In the genomic region with DNA sequence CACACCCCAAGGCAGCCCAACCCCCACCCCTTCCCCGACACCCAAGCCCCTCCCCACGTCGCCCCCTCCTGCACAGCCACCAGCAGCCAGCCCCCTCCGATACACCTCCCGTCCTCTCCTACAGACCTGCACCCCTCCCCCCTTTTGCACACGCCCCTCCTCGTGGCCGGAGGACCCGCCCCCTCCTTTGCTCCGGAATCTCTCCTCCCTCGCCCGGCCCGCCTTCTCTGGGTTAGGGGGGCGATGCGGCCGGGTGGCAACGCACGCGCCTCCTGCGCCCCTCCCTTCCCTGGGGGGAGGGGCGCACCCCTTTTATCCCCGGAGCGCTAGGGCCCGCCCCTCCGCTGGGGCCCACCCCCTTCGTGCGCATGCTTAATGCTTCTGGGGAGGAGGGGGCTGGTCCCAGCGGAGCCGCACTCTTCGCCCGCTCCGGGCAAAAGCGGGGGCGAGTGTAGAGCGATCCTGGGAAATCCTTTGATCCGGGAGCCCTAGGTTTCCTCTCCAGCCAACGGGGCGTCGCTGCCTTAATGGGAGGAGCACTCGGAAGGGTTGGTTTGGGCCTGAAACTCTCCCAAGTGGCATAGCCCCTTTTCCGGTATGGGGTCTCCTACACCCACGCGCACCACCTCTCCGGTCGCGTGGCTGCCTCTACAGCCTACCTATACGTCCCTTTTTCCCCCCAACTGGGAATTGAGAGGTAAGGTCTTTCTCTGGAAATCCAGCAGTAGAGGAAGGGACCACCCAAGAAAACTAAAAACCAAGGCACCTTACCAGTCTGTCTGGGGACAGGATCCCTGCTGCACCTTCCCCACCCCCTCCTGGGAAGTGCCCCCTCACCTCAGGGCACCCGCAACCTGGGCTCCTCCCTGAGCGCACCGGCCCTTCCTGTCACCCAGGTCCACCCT, we compare ENCODE assay signal across 8 cellular contexts. TPM values are rescaled to one million over a fixed set of nuclear protein-coding genes. Genes with fewer than 3 reads are reported as not detected.
A peak's percentile ranks its signal among the peaks of the same experiment; 100 is the strongest.
DNase-seq lines count a peak whose midpoint lies in the region; ATAC-seq, FAIRE-seq and TF ChIP-seq lines count a peak whose summit lies in the region.

No MANE protein-coding gene starts in this region.

- 0% methylated on average over 20 to 26 of the region's 50 CpGs for WGBS in mesodermal cell (ENCODE audit: insufficient coverage in 2 of 2), 2 experiments

- H3K9me1 ChIP-seq in endothelial cell of umbilical vein (replicated peaks; ENCODE audit: control insufficient read depth, extremely low read depth, insufficient read depth, low read length) = no peaks in the 10 kb centered on the region

- H3K79me2 ChIP-seq in endothelial cell of umbilical vein (ENCODE audit: control insufficient read depth, insufficient read depth, low read length) = peaks cover 15% of the 10 kb centered on the region

- no peak overlapping the region for H2AFZ ChIP-seq in endothelial cell of umbilical vein (ENCODE audit: low read depth, low read length)

- peak overlapping the region; percentile 75 for H3K9ac ChIP-seq in HUES6 (ENCODE audit: low read length)
- peak overlapping the region; percentile 98 for H3K9ac ChIP-seq in NT2/D1 (ENCODE audit: insufficient read length, low read depth)
- peak overlapping the region; percentile 64 for H3K9ac ChIP-seq in endothelial cell of umbilical vein (replicated peaks; ENCODE audit: extremely low read depth, insufficient read depth, low read length)

- peak; percentile 39 for TF ChIP-seq POLR2A in endothelial cell of umbilical vein (IDR thresholded peaks at IDR 0.05; ENCODE audit: low read depth, low read length)

- H3K9me3 ChIP-seq in HUES6 (ENCODE audit: control insufficient read depth, insufficient read depth, low read depth, low read length) (no peaks in the 10 kb centered on the region), NT2/D1 (ENCODE audit: insufficient read depth, low read length) (no peaks in the 10 kb centered on the region), endothelial cell of umbilical vein (replicated peaks; ENCODE audit: control insufficient read depth, insufficient read depth, low read length) (no peaks in the 10 kb centered on the region), mesodermal cell (ENCODE audit: control insufficient read depth, low read length) (no peaks in the 10 kb centered on the region)

- no peak for ATAC-seq in GM21515 (IDR thresholded peaks at IDR 0.05; ENCODE audit: unreplicated experiment)

- POLR2A ChIA-PET in endothelial cell of umbilical vein (lab: Charles Lee) = interaction anchor here (1.0 kb wide), 1 partner anchor 29 kb away, joined by 4 read pairs; no protein-coding TSS in a partner anchor

- CTCF ChIA-PET in endothelial cell of umbilical vein (lab: Charles Lee) = interaction anchor here (3.7 kb wide), 1 partner anchor 28 kb away, joined by 42 read pairs; a partner anchor contains a TSS

- peak overlapping the region; percentile 84 for H3K4me2 ChIP-seq in endothelial cell of umbilical vein (ENCODE audit: insufficient read depth, low read length)

- intact Hi-C loops in endothelial cell of umbilical vein (cut with micrococcal nuclease) = loop anchor here (1.0 kb wide), 2 partner anchors 20 to 37 kb away; a partner anchor contains a TSS

- H3K4me3 ChIP-seq in HUES6 (ENCODE audit: low read depth, low read length) (peak overlapping the region; percentile 93), NT2/D1 (ENCODE audit: insufficient read length, low read depth) (peak overlapping the region; percentile 90), endothelial cell of umbilical vein (replicated peaks in 1 of 3; ENCODE audit: insufficient read depth in 1 of 3, low read depth in 1 of 3, low read length in 3 of 3) (peak overlapping the region; percentile 54 to 73 (median 69)), mesodermal cell (ENCODE audit: extremely low read depth, insufficient read depth, low read length, poor library complexity, severe bottlenecking) (peak overlapping the region; percentile 84)

- FAIRE-seq in endothelial cell of umbilical vein (lab: Jason Lieb, UNC) = peak; percentile 81

- dilution Hi-C loops in endothelial cell of umbilical vein (cut with MboI; ENCODE audit: extremely low pct_ligation_motif_present, low sequenced_read_pairs) = no loop called here

- BruUV-seq in endothelial cell of umbilical vein (replicated peaks; lab: Mats Ljungman, UMichigan) = TSS peak; percentile 43

- no peak for TF ChIP-seq CTCF in endothelial cell of umbilical vein (IDR thresholded peaks at IDR 0.05; ENCODE audit: extremely low read depth in 1 of 2, insufficient read depth in 1 of 2, low read depth in 1 of 2, low read length in 2 of 2)

- H3K36me3 ChIP-seq in HUES6 (ENCODE audit: control insufficient read depth, insufficient read depth, low read length) = peaks cover 6% of the 10 kb centered on the region
- peaks cover 27% of the 10 kb centered on the region for H3K36me3 ChIP-seq in NT2/D1 (ENCODE audit: insufficient read depth, insufficient read length, low read length)
- H3K36me3 ChIP-seq in endothelial cell of umbilical vein (ENCODE audit: control insufficient read depth in 2 of 2, extremely low read depth in 1 of 2, insufficient read depth in 2 of 2, low read length in 2 of 2) = no peaks in the 10 kb centered on the region
- H3K36me3 ChIP-seq in mesodermal cell (ENCODE audit: control insufficient read depth, insufficient read depth, low read length) = peaks cover 22% of the 10 kb centered on the region

- peak; percentile 80 for DNase-seq in DMS53 treated with DMSO at 0.1 percent for 48 hours (lab: John Stamatoyannopoulos, UW; ENCODE audit: unreplicated experiment)
- peak; percentile 94 for DNase-seq in NT2/D1 (ENCODE audit: low read depth, low spot score)
- peak; percentile 58 for DNase-seq in activated T-cell treated with anti-CD3 and anti-CD28 coated beads for 4 hours
- peak; percentile 92 for DNase-seq in endothelial cell of umbilical vein (ENCODE audit: low read depth, low spot score)
- DNase-seq in stimulated activated CD8-positive, alpha-beta memory T cell treated with anti-CD3 and anti-CD28 coated beads, Interleukin-2, amount 100 ng/mL, for 1 hour (ENCODE audit: low read depth in 2 of 2) = peak; percentile 44 to 66

- H3K4me1 ChIP-seq in HUES6 (ENCODE audit: control insufficient read depth, insufficient read depth, low read length) = peaks cover 36% of the 10 kb centered on the region
- peaks cover 24% of the 10 kb centered on the region for H3K4me1 ChIP-seq in NT2/D1 (ENCODE audit: insufficient read depth, insufficient read length)
- H3K4me1 ChIP-seq in endothelial cell of umbilical vein (ENCODE audit: control insufficient read depth, extremely low read depth, insufficient read depth, low read length) = peaks cover 25% of the 10 kb centered on the region
- H3K4me1 ChIP-seq in mesodermal cell (ENCODE audit: control insufficient read depth, insufficient read depth, low read length, poor library complexity, severe bottlenecking) = peaks cover 15% of the 10 kb centered on the region

- no peak overlapping the region for H3K27ac ChIP-seq in HUES6 (ENCODE audit: low read depth, low read length)
- no peak overlapping the region for H3K27ac ChIP-seq in endothelial cell of umbilical vein (ENCODE audit: insufficient read depth, low read depth, low read length)
- H3K27ac ChIP-seq in mesodermal cell (ENCODE audit: low read depth, low read length, severe bottlenecking) = peak overlapping the region; percentile 25

- H3K27me3 ChIP-seq in HUES6 (ENCODE audit: control insufficient read depth, insufficient read depth, low read length) (no peaks in the 10 kb centered on the region), NT2/D1 (ENCODE audit: insufficient read depth, insufficient read length) (no peaks in the 10 kb centered on the region), endothelial cell of umbilical vein (ENCODE audit: control insufficient read depth in 2 of 2, insufficient read depth in 2 of 2, low read length in 2 of 2) (no peaks in the 10 kb centered on the region)

- H4K20me1 ChIP-seq in endothelial cell of umbilical vein (replicated peaks; ENCODE audit: control insufficient read depth, extremely low read depth, insufficient read depth, low read length) = no peaks in the 10 kb centered on the region

RNA-seq across cellular contexts. Expression of a gene that starts 1.9 kb away (rescaled TPM):
- 32.2 and 37.7 TPM in 2 replicates for total RNA-seq in endothelial cell of umbilical vein
- 5.7 and 6.2 TPM in 2 replicates for polyA plus RNA-seq in endothelial cell of umbilical vein
- 5.4 and 6.7 TPM in 2 replicates for polyA plus RNA-seq in endothelial cell of umbilical vein (2011; cell fraction: cytosol; rRNA removed)
- 8.9 and 9.2 TPM in 2 replicates for polyA plus RNA-seq in endothelial cell of umbilical vein (2011; cell fraction: nucleus; rRNA removed)
- polyA plus RNA-seq in endothelial cell of umbilical vein (2012) = 16.2 and 21.0 TPM in 2 replicates
- polyA minus RNA-seq in endothelial cell of umbilical vein = 2.9 and 5.5 TPM in 2 replicates
- 3.1 TPM for polyA minus RNA-seq in endothelial cell of umbilical vein (2011; cell fraction: cytosol; rRNA and poly(A)+ RNA removed)
- polyA minus RNA-seq in endothelial cell of umbilical vein (2011; cell fraction: nucleus; rRNA and poly(A)+ RNA removed) = 2.2 and 3.9 TPM in 2 replicates
- polyA plus RNA-seq in mesodermal cell (2013, experiment 1 of 2) = 42.8 TPM
- polyA plus RNA-seq in mesodermal cell (2013, experiment 2 of 2) = 40.6 TPM

RNA-seq across cellular contexts. Expression of a gene that starts 19.6 kb away (rescaled TPM):
- 36.7 and 36.9 TPM in 2 replicates for total RNA-seq in endothelial cell of umbilical vein
- 64.1 and 79.1 TPM in 2 replicates for polyA plus RNA-seq in endothelial cell of umbilical vein
- polyA plus RNA-seq in endothelial cell of umbilical vein (2011; cell fraction: cytosol; rRNA removed) = 47.5 and 70.4 TPM in 2 replicates
- polyA plus RNA-seq in endothelial cell of umbilical vein (2011; cell fraction: nucleus; rRNA removed) = 26.9 and 27.6 TPM in 2 replicates
- polyA plus RNA-seq in endothelial cell of umbilical vein (2012) = 36.2 and 43.8 TPM in 2 replicates
- 26.9 and 28.1 TPM in 2 replicates for polyA minus RNA-seq in endothelial cell of umbilical vein
- 4.9 TPM for polyA minus RNA-seq in endothelial cell of umbilical vein (2011; cell fraction: cytosol; rRNA and poly(A)+ RNA removed)
- 5.1 and 6.7 TPM in 2 replicates for polyA minus RNA-seq in endothelial cell of umbilical vein (2011; cell fraction: nucleus; rRNA and poly(A)+ RNA removed)
- polyA plus RNA-seq in mesodermal cell (2013, experiment 1 of 2) = 53.5 TPM
- polyA plus RNA-seq in mesodermal cell (2013, experiment 2 of 2) = 44.3 TPM

RNA-seq across cellular contexts. Expression of a gene that starts 29.9 kb away (rescaled TPM):
- 22.0 and 24.1 TPM in 2 replicates for total RNA-seq in endothelial cell of umbilical vein
- 13.6 and 14.8 TPM in 2 replicates for polyA plus RNA-seq in endothelial cell of umbilical vein
- polyA plus RNA-seq in endothelial cell of umbilical vein (2011; cell fraction: cytosol; rRNA removed) = 14.9 and 17.1 TPM in 2 replicates
- polyA plus RNA-seq in endothelial cell of umbilical vein (2011; cell fraction: nucleus; rRNA removed) = 10.2 and 11.0 TPM in 2 replicates
- 14.6 and 16.2 TPM in 2 replicates for polyA plus RNA-seq in endothelial cell of umbilical vein (2012)
- 16.2 and 21.5 TPM in 2 replicates for polyA minus RNA-seq in endothelial cell of umbilical vein
- polyA minus RNA-seq in endothelial cell of umbilical vein (2011; cell fraction: cytosol; rRNA and poly(A)+ RNA removed) = 7.0 TPM
- 6.9 and 8.0 TPM in 2 replicates for polyA minus RNA-seq in endothelial cell of umbilical vein (2011; cell fraction: nucleus; rRNA and poly(A)+ RNA removed)
- 38.0 TPM for polyA plus RNA-seq in mesodermal cell (2013, experiment 1 of 2)
- 36.6 TPM for polyA plus RNA-seq in mesodermal cell (2013, experiment 2 of 2)

RNA-seq across cellular contexts. Expression of a gene that starts 36.7 kb away (rescaled TPM):
- total RNA-seq in endothelial cell of umbilical vein = 17.0 and 20.0 TPM in 2 replicates
- 17.2 and 17.7 TPM in 2 replicates for polyA plus RNA-seq in endothelial cell of umbilical vein
- 14.0 and 14.3 TPM in 2 replicates for polyA plus RNA-seq in endothelial cell of umbilical vein (2011; cell fraction: cytosol; rRNA removed)
- polyA plus RNA-seq in endothelial cell of umbilical vein (2011; cell fraction: nucleus; rRNA removed) = 51.4 and 61.9 TPM in 2 replicates
- 22.2 and 23.0 TPM in 2 replicates for polyA plus RNA-seq in endothelial cell of umbilical vein (2012)
- polyA minus RNA-seq in endothelial cell of umbilical vein = 9.0 and 15.1 TPM in 2 replicates
- polyA minus RNA-seq in endothelial cell of umbilical vein (2011; cell fraction: cytosol; rRNA and poly(A)+ RNA removed) = not detected
- 14.0 and 17.0 TPM in 2 replicates for polyA minus RNA-seq in endothelial cell of umbilical vein (2011; cell fraction: nucleus; rRNA and poly(A)+ RNA removed)
- polyA plus RNA-seq in mesodermal cell (2013, experiment 1 of 2) = 38.1 TPM
- polyA plus RNA-seq in mesodermal cell (2013, experiment 2 of 2) = 33.5 TPM

RNA-seq across cellular contexts. Expression of a gene that starts 53.3 kb away (rescaled TPM):
- 32.1 and 35.3 TPM in 2 replicates for total RNA-seq in endothelial cell of umbilical vein
- polyA plus RNA-seq in endothelial cell of umbilical vein = 32.6 and 43.0 TPM in 2 replicates
- 23.5 and 28.0 TPM in 2 replicates for polyA plus RNA-seq in endothelial cell of umbilical vein (2011; cell fraction: cytosol; rRNA removed)
- 11.8 and 12.1 TPM in 2 replicates for polyA plus RNA-seq in endothelial cell of umbilical vein (2011; cell fraction: nucleus; rRNA removed)
- polyA plus RNA-seq in endothelial cell of umbilical vein (2012) = 23.3 and 23.5 TPM in 2 replicates
- 20.6 and 22.1 TPM in 2 replicates for polyA minus RNA-seq in endothelial cell of umbilical vein
- polyA minus RNA-seq in endothelial cell of umbilical vein (2011; cell fraction: cytosol; rRNA and poly(A)+ RNA removed) = 98.2 TPM
- polyA minus RNA-seq in endothelial cell of umbilical vein (2011; cell fraction: nucleus; rRNA and poly(A)+ RNA removed) = 7.5 and 8.9 TPM in 2 replicates
- polyA plus RNA-seq in mesodermal cell (2013, experiment 1 of 2) = 20.7 TPM
- polyA plus RNA-seq in mesodermal cell (2013, experiment 2 of 2) = 13.8 TPM
